In the genomic region with DNA sequence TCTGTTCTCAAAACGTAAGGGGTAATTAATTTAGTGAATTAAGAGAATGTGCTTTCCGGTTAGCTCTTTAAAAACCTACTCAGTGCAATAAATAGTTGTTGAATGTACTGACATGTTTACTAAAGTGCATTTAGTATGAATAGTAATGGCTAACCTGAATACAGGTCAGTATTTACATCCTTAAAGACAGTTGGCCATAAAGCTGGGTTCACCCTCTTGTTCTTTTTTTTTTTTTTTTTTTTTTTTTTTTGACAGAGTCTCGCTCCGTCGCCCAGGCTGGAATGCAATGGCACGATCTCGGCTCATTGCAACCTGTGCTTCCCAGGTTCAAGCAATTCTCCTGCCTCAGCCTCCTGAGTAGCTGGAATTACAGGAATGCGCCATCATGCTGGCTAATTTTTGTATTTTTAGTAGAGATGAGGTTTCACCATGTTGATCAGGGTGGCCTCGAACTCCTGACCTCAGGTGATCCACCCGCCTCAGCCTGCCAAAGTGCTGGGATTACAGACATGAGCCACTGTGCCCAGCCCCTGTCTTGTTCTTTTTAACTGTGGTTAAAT, we compare ENCODE assay signal across 1 cellular context.
A peak's percentile ranks its signal among the peaks of the same experiment; 100 is the strongest.
TF ChIP-seq lines count a peak whose summit lies in the region.

No MANE protein-coding gene starts in this region.

TF ChIP-seq in HEK293T, 16 proteins besides CTCF, POLR2A, EP300 and RAD21:
- peak; percentile 46; the same call in 1 of the 2 replicates for TF ChIP-seq ZNF384 (IDR thresholded peaks at IDR 0.05)
TF ChIP-seq in HEK293T: peak in this region for 1; not testable (repeated sequence) for 15.
